In genomic region chr3:169744332-169745054, GRCh38 we compare ENCODE assay signal across 9 cellular contexts. TPM values are rescaled to one million over a fixed set of nuclear protein-coding genes. Genes with fewer than 3 reads are reported as not detected.
A peak's percentile ranks its signal among the peaks of the same experiment; 100 is the strongest.
DNase-seq lines count a peak whose midpoint lies in the region; ATAC-seq, FAIRE-seq and TF ChIP-seq lines count a peak whose summit lies in the region.
"Had no signal": no experiment of that assay in that cellular context is flagged by ENCODE, and none has a peak within 500 bp of the region (broad histone marks: within the 10 kb centered on the region; RNA-seq: fewer than 3 reads in every experiment).

No MANE protein-coding gene starts in this region.

- H3K4me3 ChIP-seq in A549, result no peak overlapping the region
- no peak overlapping the region for H3K4me3 ChIP-seq in RWPE2 (ENCODE audit: severe bottlenecking)
- no peak overlapping the region for H3K4me3 ChIP-seq in right cardiac atrium (ENCODE audit: low read length)

- H3K27me3 ChIP-seq in RWPE2 (ENCODE audit: insufficient read depth, poor library complexity, severe bottlenecking), result no peaks in the 10 kb centered on the region
- H3K27me3 ChIP-seq in right cardiac atrium (ENCODE audit: control insufficient read depth, insufficient read depth), result peaks cover 3% of the 10 kb centered on the region

- CTCF ChIA-PET in A549 (lab: Yijun Ruan, JAX), result interaction anchor here (1.3 to 3.2 kb wide), 5 partner anchors 13 to 879 kb away, joined by 4 to 13 read pairs (median 6); no protein-coding TSS in a partner anchor

- no peak overlapping the region for H3K27ac ChIP-seq in A549
- H3K27ac ChIP-seq in RWPE2 (ENCODE audit: poor library complexity, severe bottlenecking), result no peak overlapping the region
- H3K27ac ChIP-seq in right cardiac atrium (ENCODE audit: low read length), result no peak overlapping the region

- TF ChIP-seq POLR2A in A549 (IDR thresholded peaks at IDR 0.05; ENCODE audit: low read length), result no peak

- no peak for DNase-seq in A549 (ENCODE audit: low read depth in 1 of 2, low spot score in 1 of 2)
- no peak for DNase-seq in GM19239 (ENCODE audit: insufficient read length, low spot score)
- no peak for DNase-seq in RWPE2 (ENCODE audit: low spot score)
- DNase-seq in right cardiac atrium, result no peak
- DNase-seq in medulla oblongata (ENCODE audit: extremely low spot score), result no peak
- no peak for DNase-seq in NCI-H187 (lab: John Stamatoyannopoulos, UW)
- no peak for DNase-seq in pons (ENCODE audit: low spot score)
- DNase-seq: activated B cell treated with CpG ODN at 0.5 μM for 24 hours had no signal

- POLR2A ChIA-PET in A549 (lab: Yijun Ruan, JAX), result interaction anchor here (0.6 kb wide), 1 partner anchor 21 kb away, joined by 3 read pairs; the partner anchor contains the start of gene TERC

- peak; percentile 68 to 71 for TF ChIP-seq RAD21 in A549 (conservative IDR thresholded peaks at IDR 0.05 in 1 of 2, IDR thresholded peaks at IDR 0.05 in 1 of 2)

- peak in 1 of 2 experiments; percentile 62; a peak in 2 of 6 replicates for ATAC-seq in A549
- ATAC-seq in RWPE2 (ENCODE audit: low read depth), result no peak
- ATAC-seq in right cardiac atrium, result peak; percentile 39 to 47
- no peak for ATAC-seq in GM19351 (IDR thresholded peaks at IDR 0.05; ENCODE audit: unreplicated experiment)

- no peaks in the 10 kb centered on the region for H3K36me3 ChIP-seq in RWPE2 (ENCODE audit: low read depth)

- FAIRE-seq in A549 (lab: Jason Lieb, UNC) (no peak), GM19239 (lab: Jason Lieb, UNC) (peak; percentile 4)

- no peak for TF ChIP-seq EP300 in A549 (IDR thresholded peaks at IDR 0.05)

- TF ChIP-seq CTCF in A549 (IDR thresholded peaks at IDR 0.05) (peak; percentile 48), RWPE2 (IDR thresholded peaks at IDR 0.05; ENCODE audit: poor library complexity, severe bottlenecking) (peak; percentile 69)

- 23% methylated on average over 1 of the region's 1 CpG for WGBS in A549 (ENCODE audit: missing lambda C conversion rate)
- 45% methylated on average over 1 of the region's 1 CpG for WGBS in right cardiac atrium

- H3K9me3 ChIP-seq in A549 (no peaks in the 10 kb centered on the region), RWPE2 (ENCODE audit: severe bottlenecking) (no peaks in the 10 kb centered on the region), right cardiac atrium (ENCODE audit: control insufficient read depth, low read length) (no peaks in the 10 kb centered on the region)

- H3K4me1 ChIP-seq in A549, result no peaks in the 10 kb centered on the region
- H3K4me1 ChIP-seq in RWPE2 (ENCODE audit: insufficient read depth, poor library complexity, severe bottlenecking), result peaks cover 12% of the 10 kb centered on the region
- no peaks in the 10 kb centered on the region for H3K4me1 ChIP-seq in right cardiac atrium (ENCODE audit: control insufficient read depth, insufficient read depth, low read length)

- intact Hi-C loops in right cardiac atrium (cut with DNase I), result loop anchor here in 3 of 4 donors (5.0 to 10.0 kb wide), 5 partner anchors 77 to 790 kb away; no protein-coding TSS in a partner anchor

- no peak overlapping the region for H3K4me2 ChIP-seq in A549

TF ChIP-seq in A549, 52 proteins besides CTCF, POLR2A, EP300 and RAD21:
- TF ChIP-seq HOXB13 (CRISPR knock-in tag; IDR thresholded peaks at IDR 0.05; ENCODE audit: low read depth) (no peak), ATOH8 (CRISPR knock-in tag; IDR thresholded peaks at IDR 0.05; ENCODE audit: low read depth) (no peak), KDM5A (IDR thresholded peaks at IDR 0.05) (no peak), MYC (IDR thresholded peaks at IDR 0.05; ENCODE audit: borderline replicate concordance, low read length) (no peak), SMC3 (IDR thresholded peaks at IDR 0.05) (peak; percentile 39; the same call in 2 of the 3 replicates)
TF ChIP-seq in A549: peak in this region for 1.

RNA-seq across cellular contexts. Expression of gene TERC, which starts 20.4 kb away (rescaled TPM):
- 2.2 TPM in 1 of 2 replicates, not detected in the other for polyA plus RNA-seq in A549 (2011; rRNA removed)
- 0.71 TPM in 2 replicates for polyA plus RNA-seq in A549 (2012; cell fraction: cytosol; rRNA removed)
- polyA plus RNA-seq in A549 (2012; cell fraction: nucleus; rRNA removed), result 3.6 and 7.1 TPM in 2 replicates
- 0.25 TPM in 1 of 3 replicates, not detected in the others for polyA plus RNA-seq in A549 (2017; fragmentation: RNase III; extraction: RNeasy Plus Mini Kit Qiagen cat#74134 plus additional on column Dnase treatment)
- 63.4 and 271 TPM in 2 replicates for polyA minus RNA-seq in A549 (2011; rRNA and poly(A)+ RNA removed)
- total RNA-seq in right cardiac atrium, result 1 to 10 TPM; 1.2 to 2.8 (median 1.4) TPM
- not detected for polyA plus RNA-seq in right cardiac atrium

RNA-seq across cellular contexts. Expression of gene ACTRT3, which starts 24.9 kb away (rescaled TPM):
- polyA plus RNA-seq in A549 (2011; rRNA removed) (1.8 and 2.3 TPM in 2 replicates), A549 (2017; fragmentation: RNase III; extraction: RNeasy Plus Mini Kit Qiagen cat#74134 plus additional on column Dnase treatment) (2.8 to 4.4 TPM (median 3.3 TPM) in 3 replicates), right cardiac atrium (1.1 TPM)
- polyA plus RNA-seq in A549 (2012; cell fraction: cytosol; rRNA removed), result 1.0 and 1.4 TPM in 2 replicates
- 0.49 and 1.0 TPM in 2 replicates for polyA plus RNA-seq in A549 (2012; cell fraction: nucleus; rRNA removed)
- 1.1 and 2.4 TPM in 2 replicates for polyA minus RNA-seq in A549 (2011; rRNA and poly(A)+ RNA removed)
- total RNA-seq in right cardiac atrium, result 1 to 10 TPM; 1.7 to 2.8 (median 2.3) TPM

RNA-seq across cellular contexts. Expression of gene MYNN, which starts 28.7 kb away (rescaled TPM):
- polyA plus RNA-seq in A549 (2011; rRNA removed), result 29.6 and 31.6 TPM in 2 replicates
- polyA plus RNA-seq in A549 (2012; cell fraction: cytosol; rRNA removed), result 6.1 and 6.3 TPM in 2 replicates
- 3.2 and 4.4 TPM in 2 replicates for polyA plus RNA-seq in A549 (2012; cell fraction: nucleus; rRNA removed)
- polyA plus RNA-seq in A549 (2017; fragmentation: RNase III; extraction: RNeasy Plus Mini Kit Qiagen cat#74134 plus additional on column Dnase treatment), result 12.0 to 12.8 TPM (median 12.2 TPM) in 3 replicates
- polyA minus RNA-seq in A549 (2011; rRNA and poly(A)+ RNA removed), result 9.5 and 13.2 TPM in 2 replicates
- 10 to 100 TPM; 12.4 to 16.0 (median 12.8) TPM for total RNA-seq in right cardiac atrium
- 8.4 TPM for polyA plus RNA-seq in right cardiac atrium

Comparison
In these comparisons a context has a peak if more than half of its experiments do, and no peak if none do; other contexts are left out.
1. ATAC-seq: peak in right cardiac atrium (2 of 2); none in RWPE2 (single experiment) and GM19351 (single experiment).